ENCODE assay signal across 23 cellular contexts in genomic region chr15:25730918-25731317, GRCh38.
DNase-seq lines count a peak whose midpoint lies in the region; ATAC-seq and TF ChIP-seq lines count a peak whose summit lies in the region.
"Had no signal": no experiment of that assay in that cellular context is flagged by ENCODE, and none has a peak within 500 bp of the region (broad histone marks: within the 10 kb centered on the region; RNA-seq: fewer than 3 reads in every experiment).

No MANE protein-coding gene starts in this region.

- 93% methylated on average over 6 of the region's 6 CpGs for WGBS in sigmoid colon, 2 donors
- 78% methylated on average over 6 of the region's 6 CpGs for WGBS in smooth muscle cell (ENCODE audit: low lambda C conversion rate)

- TF ChIP-seq POLR2A in sigmoid colon (IDR thresholded peaks at IDR 0.05), result no peak

- no peaks in the 10 kb centered on the region for H3K9me3 Mint-ChIP-seq in central memory CD8-positive, alpha-beta T cell
- H3K9me3 Mint-ChIP-seq in progenitor cell of endocrine pancreas (ENCODE audit: low read depth), result no peaks in the 10 kb centered on the region
- H3K9me3 Mint-ChIP-seq in HFFc6, result no peaks in the 10 kb centered on the region
- H3K9me3 Mint-ChIP-seq: CD4-positive, alpha-beta memory T cell; GM23338; H9 had no signal

- no peaks in the 10 kb centered on the region for H4K20me1 ChIP-seq in smooth muscle cell (ENCODE audit: low read depth)

- H2AFZ ChIP-seq in smooth muscle cell (ENCODE audit: low read depth), result no peak overlapping the region
- H2AFZ ChIP-seq: GM23338 had no signal

- no peak for TF ChIP-seq EP300 in sigmoid colon (IDR thresholded peaks at IDR 0.05)

- H3K79me2 ChIP-seq in smooth muscle cell (ENCODE audit: low read depth), result no peaks in the 10 kb centered on the region

- H3K27me3 Mint-ChIP-seq in central memory CD8-positive, alpha-beta T cell, result no peaks in the 10 kb centered on the region
- H3K27me3 Mint-ChIP-seq in progenitor cell of endocrine pancreas (no peaks in the 10 kb centered on the region), HFFc6 (ENCODE audit: insufficient read depth) (no peaks in the 10 kb centered on the region)
- H3K27me3 Mint-ChIP-seq: CD4-positive, alpha-beta memory T cell had no signal

- no peaks in the 10 kb centered on the region for H3K4me1 Mint-ChIP-seq in central memory CD8-positive, alpha-beta T cell
- H3K4me1 Mint-ChIP-seq in progenitor cell of endocrine pancreas (ENCODE audit: low read depth) (no peaks in the 10 kb centered on the region), HFFc6 (ENCODE audit: low read depth) (peaks cover 1% of the 10 kb centered on the region)
- H3K4me1 Mint-ChIP-seq: GM23338, H9 had no signal

- H3K4me2 ChIP-seq in smooth muscle cell, result no peak overlapping the region
- H3K4me2 ChIP-seq: GM23338 had no signal

- peaks cover 3% of the 10 kb centered on the region for H3K36me3 Mint-ChIP-seq in central memory CD8-positive, alpha-beta T cell (ENCODE audit: insufficient read depth)
- H3K36me3 Mint-ChIP-seq in progenitor cell of endocrine pancreas (ENCODE audit: insufficient read depth), result no peaks in the 10 kb centered on the region
- peaks cover 21% of the 10 kb centered on the region for H3K36me3 Mint-ChIP-seq in HFFc6 (ENCODE audit: low read depth)

- H3K27ac Mint-ChIP-seq in central memory CD8-positive, alpha-beta T cell (ENCODE audit: low read depth), result peak overlapping the region; percentile 7
- H3K27ac Mint-ChIP-seq in progenitor cell of endocrine pancreas (no peak overlapping the region), HFFc6 (no peak overlapping the region)
- H3K27ac Mint-ChIP-seq: GM23338, H9 had no signal

- no peaks in the 10 kb centered on the region for H3F3A ChIP-seq in smooth muscle cell (ENCODE audit: low read depth)

- H3K36me3 ChIP-seq in sigmoid colon (no peaks in the 10 kb centered on the region), smooth muscle cell (ENCODE audit: low read depth) (no peaks in the 10 kb centered on the region)

- TF ChIP-seq CTCF in sigmoid colon (IDR thresholded peaks at IDR 0.05) (no peak), smooth muscle cell (IDR thresholded peaks at IDR 0.05; ENCODE audit: borderline replicate concordance, insufficient read depth, poor library complexity, severe bottlenecking) (no peak), progenitor cell of endocrine pancreas (IDR thresholded peaks at IDR 0.05; ENCODE audit: unreplicated experiment) (no peak), HFFc6 (IDR thresholded peaks at IDR 0.05) (no peak)

- intact Hi-C loops in cardiac septum (cut with DNase I) (loop anchor here (10.0 kb wide), 2 partner anchors 64 to 204 kb away; no protein-coding TSS in a partner anchor), left ventricle myocardium superior (cut with micrococcal nuclease) (no loop called here), sigmoid colon (cut with DNase I) (no loop called here)

- H3K9ac ChIP-seq in smooth muscle cell (ENCODE audit: low read depth), result no peak overlapping the region

- no peaks in the 10 kb centered on the region for H3K9me3 ChIP-seq in sigmoid colon
- H3K9me3 ChIP-seq in smooth muscle cell (replicated peaks; ENCODE audit: low read depth), result no peaks in the 10 kb centered on the region

- H3K4me3 ChIP-seq in sigmoid colon, result no peak overlapping the region
- no peak overlapping the region for H3K4me3 ChIP-seq in smooth muscle cell
- H3K4me3 ChIP-seq: GM23338 had no signal

- H3K4me1 ChIP-seq in sigmoid colon (peaks cover 0 to 6% (median 3%) of the 10 kb centered on the region in 4 donors), smooth muscle cell (ENCODE audit: low read depth) (no peaks in the 10 kb centered on the region)

- DNase-seq in cardiac septum (ENCODE audit: low spot score), result peak; percentile 44
- no peak for DNase-seq in left ventricle myocardium superior
- no peak for DNase-seq in central memory CD8-positive, alpha-beta T cell (ENCODE audit: low spot score in 2 of 2)
- peak; percentile 36 for DNase-seq in ecto neural progenitor cell (ENCODE audit: low spot score)
- peak; percentile 30 for DNase-seq in sigmoid colon
- DNase-seq in smooth muscle cell (lab: John Stamatoyannopoulos, UW; ENCODE audit: unreplicated experiment), result no peak
- no peak for DNase-seq in progenitor cell of endocrine pancreas (ENCODE audit: low spot score, unreplicated experiment)
- DNase-seq in HFFc6, result no peak
- DNase-seq: C1 segment of cervical spinal cord; CD4-positive, alpha-beta memory T cell; COR-L47; H9; KBM-7; NCI-H1417; NCI-H1694; NCI-H2081; NCI-H2227 treated with DMSO at 0.1 percent for 48 hours; NCI-H510A; NCI-H69; Right ventricle myocardium superior; RPMI8226 had no signal

- H3K27me3 ChIP-seq in sigmoid colon (no peaks in the 10 kb centered on the region), smooth muscle cell (ENCODE audit: low read depth) (no peaks in the 10 kb centered on the region)

- no peak overlapping the region for H3K4me3 Mint-ChIP-seq in central memory CD8-positive, alpha-beta T cell
- H3K4me3 Mint-ChIP-seq in progenitor cell of endocrine pancreas (ENCODE audit: low read depth) (no peak overlapping the region), HFFc6 (no peak overlapping the region)
- H3K4me3 Mint-ChIP-seq: CD4-positive, alpha-beta memory T cell; GM23338; H9 had no signal

- H3K27ac ChIP-seq in sigmoid colon (no peak overlapping the region), smooth muscle cell (ENCODE audit: low read depth) (no peak overlapping the region)

- ATAC-seq in left ventricle myocardium superior, result no peak
- no peak for ATAC-seq in central memory CD8-positive, alpha-beta T cell (replicated peaks; ENCODE audit: extremely low read depth, poor library complexity, severe bottlenecking)
- ATAC-seq: GM23338, HepG2 had no signal

Comparison
In these comparisons a context has a peak if more than half of its experiments do, and no peak if none do; other contexts are left out.
1. DNase-seq: peak in cardiac septum (single experiment), ecto neural progenitor cell (single experiment) and sigmoid colon (single experiment); none in left ventricle myocardium superior (single experiment), central memory CD8-positive, alpha-beta T cell (0 of 2), smooth muscle cell (single experiment), progenitor cell of endocrine pancreas (single experiment) and HFFc6 (single experiment).